In genomic region chr19:48635263-48635965, GRCh38 we compare ENCODE assay signal across 8 cellular contexts.
A peak's percentile ranks its signal among the peaks of the same experiment; 100 is the strongest.
DNase-seq lines count a peak whose midpoint lies in the region; ATAC-seq lines count a peak whose summit lies in the region.

No MANE protein-coding gene starts in this region.

- H3K4me1 ChIP-seq in endocrine pancreas (ENCODE audit: control insufficient read depth, insufficient read depth, low read length) (no peaks in the 10 kb centered on the region), mucosa of rectum (ENCODE audit: control insufficient read depth in 2 of 2, insufficient read depth in 2 of 2, low read length in 2 of 2) (peaks cover 42 to 47% of the 10 kb centered on the region in 2 donors)

- H3K27me3 ChIP-seq in endocrine pancreas (ENCODE audit: control insufficient read depth, insufficient read depth, low read length) (no peaks in the 10 kb centered on the region), mucosa of rectum (ENCODE audit: control insufficient read depth in 2 of 2, insufficient read depth in 2 of 2, low read length in 2 of 2) (no peaks in the 10 kb centered on the region)

- H3K9me3 ChIP-seq in endocrine pancreas (ENCODE audit: control insufficient read depth, low read length) = no peaks in the 10 kb centered on the region
- H3K9me3 ChIP-seq in mucosa of rectum (ENCODE audit: control insufficient read depth in 2 of 2, low read length in 2 of 2) = no peaks in the 10 kb centered on the region

- H3K4me3 Mint-ChIP-seq in stimulated activated effector memory CD8-positive, alpha-beta T cell treated with anti-CD3 and anti-CD28 coated beads, Interleukin-12 subunit alpha, Interleukin-12 subunit beta, amount 100 ng/mL, for 72 hours = peak overlapping the region; percentile 89

- H3K27ac Mint-ChIP-seq in stimulated activated effector memory CD8-positive, alpha-beta T cell treated with anti-CD3 and anti-CD28 coated beads, Interleukin-12 subunit alpha, Interleukin-12 subunit beta, amount 100 ng/mL, for 72 hours = peak overlapping the region; percentile 89

- peaks cover 46% of the 10 kb centered on the region for H3K36me3 Mint-ChIP-seq in stimulated activated effector memory CD8-positive, alpha-beta T cell treated with anti-CD3 and anti-CD28 coated beads, Interleukin-12 subunit alpha, Interleukin-12 subunit beta, amount 100 ng/mL, for 72 hours

- H3K4me3 ChIP-seq in endocrine pancreas (ENCODE audit: control insufficient read depth, insufficient read depth, low read length) (no peak overlapping the region), mucosa of rectum (ENCODE audit: low read length in 2 of 2) (peak overlapping the region; percentile 86 to 89)

- H3K27ac ChIP-seq in mucosa of rectum (ENCODE audit: low read depth in 2 of 2, low read length in 2 of 2) = peak overlapping the region; percentile 97 to 98

- peak; percentile 3 for ATAC-seq in stimulated activated effector memory CD8-positive, alpha-beta T cell treated with anti-CD3 and anti-CD28 coated beads, Interleukin-12 subunit alpha, Interleukin-12 subunit beta, amount 100 ng/mL, for 72 hours

- DNase-seq in SHP77 (lab: John Stamatoyannopoulos, UW) (peak; percentile 44 to 71), SHP77 treated with DMSO at 0.1 percent for 48 hours (lab: John Stamatoyannopoulos, UW) (no peak), NCI-H2227 (lab: John Stamatoyannopoulos, UW; ENCODE audit: unreplicated experiment) (peak; percentile 78), amniotic stem cell (lab: John Stamatoyannopoulos, UW) (no peak)
- peak; percentile 91 for DNase-seq in activated CD8-positive, alpha-beta memory T cell treated with anti-CD3 and anti-CD28 coated beads for 24 hours
- DNase-seq in stimulated activated effector memory CD8-positive, alpha-beta T cell treated with anti-CD3 and anti-CD28 coated beads, Interleukin-12 subunit alpha, Interleukin-12 subunit beta, amount 100 ng/mL, for 72 hours (ENCODE audit: low spot score in 2 of 2) = peak; percentile 78 to 87

- H3K4me1 Mint-ChIP-seq in stimulated activated effector memory CD8-positive, alpha-beta T cell treated with anti-CD3 and anti-CD28 coated beads, Interleukin-12 subunit alpha, Interleukin-12 subunit beta, amount 100 ng/mL, for 72 hours = peaks cover 50% of the 10 kb centered on the region

- peaks cover 3% of the 10 kb centered on the region for H3K9me3 Mint-ChIP-seq in stimulated activated effector memory CD8-positive, alpha-beta T cell treated with anti-CD3 and anti-CD28 coated beads, Interleukin-12 subunit alpha, Interleukin-12 subunit beta, amount 100 ng/mL, for 72 hours

- H3K36me3 ChIP-seq in endocrine pancreas (ENCODE audit: control insufficient read depth, insufficient read depth, low read length) = no peaks in the 10 kb centered on the region
- H3K36me3 ChIP-seq in mucosa of rectum (ENCODE audit: control insufficient read depth in 2 of 2, insufficient read depth in 2 of 2, low read length in 2 of 2) = peaks cover 6 to 16% of the 10 kb centered on the region in 2 donors

- H3K9ac ChIP-seq in endocrine pancreas (ENCODE audit: control insufficient read depth, insufficient read depth, low read length) (peak overlapping the region; percentile 75), mucosa of rectum (ENCODE audit: low read depth in 1 of 2, low read length in 2 of 2) (peak overlapping the region; percentile 87)

Comparison
In these comparisons a context has a peak if more than half of its experiments do, and no peak if none do; other contexts are left out.
1. DNase-seq: peak in SHP77 (2 of 2), NCI-H2227 (single experiment), activated CD8-positive, alpha-beta memory T cell treated with anti-CD3 and anti-CD28 coated beads for 24 hours (single experiment) and stimulated activated effector memory CD8-positive, alpha-beta T cell treated with anti-CD3 and anti-CD28 coated beads, Interleukin-12 subunit alpha, Interleukin-12 subunit beta, amount 100 ng/mL, for 72 hours (2 of 2); none in SHP77 treated with DMSO at 0.1 percent for 48 hours (single experiment) and amniotic stem cell (single experiment).